8 cellular contexts compared by ENCODE assay signal in the genomic region with DNA sequence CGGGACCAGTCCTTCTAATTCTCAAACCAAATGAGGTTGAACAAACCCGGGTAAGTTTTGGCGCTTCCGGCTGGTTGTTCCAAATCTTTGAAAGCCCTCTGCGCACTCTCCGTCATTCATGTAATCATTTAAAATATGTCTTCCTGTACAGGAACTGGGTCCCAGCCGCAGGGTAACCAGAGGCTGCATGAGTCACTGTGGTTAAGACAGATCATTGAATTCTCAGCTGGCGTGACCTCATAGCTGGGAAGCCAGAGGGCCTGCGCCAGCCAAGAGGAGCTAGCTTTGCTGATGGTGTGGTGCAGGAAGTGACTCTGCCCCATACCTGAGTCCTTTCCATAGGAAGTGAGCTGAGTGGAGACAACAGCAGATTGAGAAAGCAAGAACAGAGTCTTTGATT.
A peak's percentile ranks its signal among the peaks of the same experiment; 100 is the strongest.
DNase-seq lines count a peak whose midpoint lies in the region; ATAC-seq lines count a peak whose summit lies in the region.

No MANE protein-coding gene starts in this region.

- ATAC-seq in Right ventricle myocardium inferior: peak; percentile 52

- intact Hi-C loops in Right ventricle myocardium inferior (cut with DNase I): no loop called here

- DNase-seq in GM04503 (ENCODE audit: low read depth) (peak; percentile 97), SHP77 (lab: John Stamatoyannopoulos, UW) (peak; percentile 29 to 58), Right ventricle myocardium inferior (ENCODE audit: missing footprints) (peak; percentile 73), NCI-H1436 (lab: John Stamatoyannopoulos, UW) (no peak), NCI-H2081 treated with DMSO at 0.1 percent for 48 hours (lab: John Stamatoyannopoulos, UW) (no peak), NCI-H774 (lab: John Stamatoyannopoulos, UW) (no peak)
- peak; percentile 67 to 77 for DNase-seq in activated T-helper 1 cell treated with anti-CD3 and anti-CD28 coated beads, Interleukin-2, amount 50 U/mL, for 16 hours (ENCODE audit: low read depth in 1 of 2, low spot score in 1 of 2)
- peak; percentile 60 to 80 (median 74) for DNase-seq in stimulated activated CD4-positive, alpha-beta T cell treated with anti-CD3 and anti-CD28 coated beads, Interleukin-1b, Interleukin-23, amount 100 ng/mL, for 24 hours (ENCODE audit: low read depth in 4 of 4, low spot score in 1 of 4)

Comparison
In these comparisons a context has a peak if more than half of its experiments do, and no peak if none do; other contexts are left out.
1. DNase-seq: peak in GM04503 (single experiment), SHP77 (2 of 2), activated T-helper 1 cell treated with anti-CD3 and anti-CD28 coated beads, Interleukin-2, amount 50 U/mL, for 16 hours (2 of 2), Right ventricle myocardium inferior (single experiment) and stimulated activated CD4-positive, alpha-beta T cell treated with anti-CD3 and anti-CD28 coated beads, Interleukin-1b, Interleukin-23, amount 100 ng/mL, for 24 hours (4 of 4); none in NCI-H1436 (single experiment), NCI-H2081 treated with DMSO at 0.1 percent for 48 hours (single experiment) and NCI-H774 (single experiment).